21 cellular contexts compared by ENCODE assay signal in genomic region chr16:14199199-14199598, GRCh38.
"Had no signal": no experiment of that assay in that cellular context is flagged by ENCODE, and none has a peak within 500 bp of the region (broad histone marks: within the 10 kb centered on the region; RNA-seq: fewer than 3 reads in every experiment).

No MANE protein-coding gene starts in this region.

- H3K4me2 ChIP-seq: hepatocyte, neural progenitor cell had no signal

- H3K9ac ChIP-seq: neural progenitor cell, parathyroid adenoma had no signal

- ATAC-seq: left colon, left ventricle myocardium superior, natural killer cell, sciatic nerve had no signal

- H3K27me3 ChIP-seq: esophagus squamous epithelium, hepatocyte, neural progenitor cell, stomach, transverse colon had no signal

- H3K36me3 ChIP-seq: esophagus squamous epithelium, stomach, thoracic aorta, transverse colon had no signal

- H3K4me3 ChIP-seq: esophagus squamous epithelium, hepatocyte, lung, neural progenitor cell, stomach, thoracic aorta, transverse colon had no signal

- H3K36me3 Mint-ChIP-seq: natural killer cell, neural progenitor cell had no signal

- H3K27ac ChIP-seq: hepatocyte, neural progenitor cell, parathyroid adenoma, stomach, thoracic aorta, transverse colon had no signal

- H3K4me1 ChIP-seq: neural progenitor cell, parathyroid adenoma had no signal

- H2AFZ ChIP-seq: hepatocyte, neural progenitor cell, parathyroid adenoma had no signal

- H3K27me3 Mint-ChIP-seq: central memory CD8-positive, alpha-beta T cell had no signal

- H3K4me3 Mint-ChIP-seq: central memory CD8-positive, alpha-beta T cell; natural killer cell; neural progenitor cell had no signal

- DNase-seq: cortex of kidney; effector memory CD4-positive, alpha-beta T cell; esophagus squamous epithelium; head of caudate nucleus; left colon; left ventricle myocardium superior; natural killer cell; nucleus accumbens; small intestine; stimulated activated CD4-positive, alpha-beta T cell treated with anti-CD3 and anti-CD28 coated beads, Interleukin-12 subunit alpha, Interleukin-12 subunit beta, amount 100 ng/mL, for 4 hours; stimulated activated naive CD4-positive, alpha-beta T cell; stomach; substantia nigra; transverse colon had no signal

- H3K9me3 ChIP-seq: esophagus squamous epithelium, stomach, thoracic aorta, transverse colon had no signal

- H3K27ac Mint-ChIP-seq: natural killer cell, neural progenitor cell had no signal

- H3K9me3 Mint-ChIP-seq: central memory CD8-positive, alpha-beta T cell; natural killer cell; neural progenitor cell had no signal
